ENCODE assay signal across 8 cellular contexts in the genomic region with DNA sequence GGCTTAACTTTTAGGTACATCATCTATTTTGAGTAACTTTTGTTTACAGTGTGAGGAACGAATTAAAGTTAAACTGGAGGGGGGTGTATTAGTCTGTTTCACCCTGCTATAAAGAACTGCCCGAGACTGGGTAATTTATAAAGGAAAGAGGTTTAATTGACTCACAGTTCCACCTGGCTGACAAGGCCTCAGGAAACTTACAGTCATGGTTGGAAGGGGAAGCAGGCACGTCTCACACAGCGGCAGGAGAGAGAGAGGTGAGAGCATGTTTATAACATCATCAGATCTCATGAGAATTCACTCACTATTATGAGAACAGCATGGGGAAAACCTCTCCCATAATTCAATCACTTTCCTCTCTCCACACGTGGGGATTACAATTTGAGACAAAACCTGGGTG.
"Had no signal": no experiment of that assay in that cellular context is flagged by ENCODE, and none has a peak within 500 bp of the region (broad histone marks: within the 10 kb centered on the region; RNA-seq: fewer than 3 reads in every experiment).

No MANE protein-coding gene starts in this region.

- DNase-seq: GM23248, GOT3, H7, H9, HCEC 1CT, HFFc6 had no signal

- H3K4me3 ChIP-seq: GM23248, GM23338, HAP-1 had no signal

- H3K9me3 ChIP-seq: HAP-1 had no signal

- H3K36me3 ChIP-seq: HAP-1 had no signal

- H3K4me1 ChIP-seq: HAP-1 had no signal

- H3K27ac ChIP-seq: GM23248 had no signal
